Comparison of ENCODE assay signal across 13 cellular contexts in genomic region chr4:80054375-80054774, GRCh38.
"Had no signal": no experiment of that assay in that cellular context is flagged by ENCODE, and none has a peak within 500 bp of the region (broad histone marks: within the 10 kb centered on the region; RNA-seq: fewer than 3 reads in every experiment).

No MANE protein-coding gene starts in this region.

- H3K9me3 Mint-ChIP-seq: activated T-cell treated with anti-CD3 and anti-CD28 coated beads, Interleukin-2, amount 50 U/mL, for 24 hours; T-helper 1 cell treated with Interleukin-12 subunit alpha and Interleukin-12 subunit beta and Interleukin-4 antibody, amounts not matched to agents 30 μg/mL and 1 μg/mL, for 36 hours had no signal

- H3K4me3 ChIP-seq: heart left ventricle, skin epidermis, stomach had no signal

- H3K9me3 ChIP-seq: heart left ventricle, stomach had no signal

- H3K27ac Mint-ChIP-seq: activated naive CD8-positive, alpha-beta T cell; activated T-cell treated with anti-CD3 and anti-CD28 coated beads, Interleukin-2, amount 50 U/mL, for 24 hours; T-helper 1 cell treated with Interleukin-12 subunit alpha and Interleukin-12 subunit beta and Interleukin-4 antibody, amounts not matched to agents 30 μg/mL and 1 μg/mL, for 36 hours had no signal

- H3K27me3 Mint-ChIP-seq: activated naive CD8-positive, alpha-beta T cell; activated T-cell treated with anti-CD3 and anti-CD28 coated beads, Interleukin-2, amount 50 U/mL, for 24 hours had no signal

- ATAC-seq: heart left ventricle, left lobe of liver had no signal

- H3K27me3 ChIP-seq: heart left ventricle, stomach had no signal

- H3K4me3 Mint-ChIP-seq: activated naive CD8-positive, alpha-beta T cell; activated T-cell treated with anti-CD3 and anti-CD28 coated beads, Interleukin-2, amount 50 U/mL, for 24 hours; T-helper 1 cell treated with Interleukin-12 subunit alpha and Interleukin-12 subunit beta and Interleukin-4 antibody, amounts not matched to agents 30 μg/mL and 1 μg/mL, for 36 hours had no signal

- DNase-seq: activated effector memory CD4-positive, alpha-beta T cell treated with anti-CD3 and anti-CD28 coated beads, Interleukin-2, amount 50 U/mL, for 16 hours; activated T-cell treated with anti-CD3 and anti-CD28 coated beads, Interleukin-2, amount 50 U/mL, for 24 hours; anterior cingulate cortex; foreskin melanocyte; heart left ventricle; mesendoderm; retina; stimulated activated CD4-positive, alpha-beta T cell treated with anti-CD3 and anti-CD28 coated beads, Interleukin-4, amount 100 ng/mL, for 4 hours; stomach had no signal
